Comparison of ENCODE assay signal across 20 cellular contexts in genomic region chr15:85838655-85839054, GRCh38. TPM values are rescaled to one million over a fixed set of nuclear protein-coding genes. Genes with fewer than 3 reads are reported as not detected.
A peak's percentile ranks its signal among the peaks of the same experiment; 100 is the strongest.
DNase-seq lines count a peak whose midpoint lies in the region; ATAC-seq and TF ChIP-seq lines count a peak whose summit lies in the region.
"Had no signal": no experiment of that assay in that cellular context is flagged by ENCODE, and none has a peak within 500 bp of the region (broad histone marks: within the 10 kb centered on the region; RNA-seq: fewer than 3 reads in every experiment).

No MANE protein-coding gene starts in this region.

- no peaks in the 10 kb centered on the region for H3K79me2 ChIP-seq in hepatocyte

- H2AFZ ChIP-seq in hepatocyte, result no peak overlapping the region
- H2AFZ ChIP-seq: GM23248 had no signal

- H3K4me2 ChIP-seq in hepatocyte, result no peak overlapping the region
- H3K4me2 ChIP-seq: BLaER1 had no signal

- H3K4me1 ChIP-seq in Peyer's patch, result peaks cover 0 to 27% (median 4%) of the 10 kb centered on the region in 4 donors
- peaks cover 11% of the 10 kb centered on the region for H3K4me1 ChIP-seq in hepatocyte (ENCODE audit: insufficient read depth)
- peaks cover 42% of the 10 kb centered on the region for H3K4me1 ChIP-seq in mucosa of stomach (ENCODE audit: control insufficient read depth, insufficient read depth, low read length)

- peak overlapping the region; percentile 52 for H3K9ac ChIP-seq in mucosa of stomach (ENCODE audit: low read length)
- H3K9ac ChIP-seq: BLaER1, GM23248 had no signal

- no peaks in the 10 kb centered on the region for H3K9me2 ChIP-seq in hepatocyte (replicated peaks; ENCODE audit: insufficient read depth)

- no peak for TF ChIP-seq CTCF in Peyer's patch (IDR thresholded peaks at IDR 0.05)
- TF ChIP-seq CTCF in hepatocyte (IDR thresholded peaks at IDR 0.05; ENCODE audit: poor library complexity), result no peak
- no peak for TF ChIP-seq CTCF in GM20000 (IDR thresholded peaks at IDR 0.05; ENCODE audit: extremely low read depth, missing control alignments)

- peak in 1 of 2 donors; percentile 34 for TF ChIP-seq POLR2A in Peyer's patch (IDR thresholded peaks at IDR 0.05)

- H3K27ac ChIP-seq in Peyer's patch, result peak overlapping the region in 2 of 4 donors; percentile 79
- peak overlapping the region; percentile 38 for H3K27ac ChIP-seq in hepatocyte
- H3K27ac ChIP-seq: BLaER1, GM23248 had no signal

- no peaks in the 10 kb centered on the region for H4K20me1 ChIP-seq in hepatocyte (ENCODE audit: insufficient read depth, poor library complexity, severe bottlenecking)
- H4K20me1 ChIP-seq: BLaER1 had no signal

- WGBS in hepatocyte (ENCODE audit: low lambda C conversion rate, missing lambda C conversion rate), result 76% methylated on average over 8 of the region's 8 CpGs

- H3K9me3 ChIP-seq in Peyer's patch (no peaks in the 10 kb centered on the region), hepatocyte (ENCODE audit: low read depth) (no peaks in the 10 kb centered on the region), mucosa of stomach (ENCODE audit: control insufficient read depth, low read length) (no peaks in the 10 kb centered on the region)
- H3K9me3 ChIP-seq: BLaER1 had no signal

- no peak for ATAC-seq in SK-N-SH treated with all-trans-retinoic acid at 6 μM for 48 hours
- ATAC-seq: GM12878, HCT116, K562 had no signal

- peak in 2 of 3 donors; percentile 75 to 77 for DNase-seq in Peyer's patch
- no peak for DNase-seq in hepatocyte (ENCODE audit: low spot score)
- no peak for DNase-seq in GM20000 (ENCODE audit: low spot score)
- DNase-seq in T-helper 9 cell, result no peak
- DNase-seq in NOMO-1 treated with DMSO at 0.1 percent for 48 hours (lab: John Stamatoyannopoulos, UW; ENCODE audit: unreplicated experiment), result no peak
- DNase-seq: CD4-positive, alpha-beta memory T cell; EL; GM23248; NCI-H1105; NCI-H1694; NCI-H2081 treated with DMSO at 0.1 percent for 48 hours; NCI-H446 treated with DMSO at 0.1 percent for 48 hours; NK-92 treated with Interleukin-12 subunit alpha and Interleukin-12 subunit beta, amount 100 ng/mL, for 24 hours; Right ventricle myocardium superior had no signal

- H3K4me3 ChIP-seq in Peyer's patch (no peak overlapping the region), hepatocyte (no peak overlapping the region), mucosa of stomach (ENCODE audit: low read length) (no peak overlapping the region)
- H3K4me3 ChIP-seq: BLaER1, GM12878, GM23248, K562 had no signal

- H3K36me3 ChIP-seq in Peyer's patch (no peaks in the 10 kb centered on the region), hepatocyte (replicated peaks; ENCODE audit: insufficient read depth, low read depth) (no peaks in the 10 kb centered on the region), mucosa of stomach (ENCODE audit: control insufficient read depth, insufficient read depth, low read length) (no peaks in the 10 kb centered on the region)
- H3K36me3 ChIP-seq: BLaER1 had no signal

- H3K27me3 ChIP-seq in Peyer's patch, result no peaks in the 10 kb centered on the region
- H3K27me3 ChIP-seq in hepatocyte, result no peaks in the 10 kb centered on the region
- no peaks in the 10 kb centered on the region for H3K27me3 ChIP-seq in mucosa of stomach (ENCODE audit: control insufficient read depth, insufficient read depth, low read length)
- H3K27me3 ChIP-seq: BLaER1 had no signal

TF ChIP-seq in SK-N-SH treated with all-trans-retinoic acid at 6 μM for 48 hours, 23 proteins besides CTCF, POLR2A, EP300 and RAD21:
- TF ChIP-seq ZNF565 (CRISPR knock-in tag; conservative IDR thresholded peaks at IDR 0.05; ENCODE audit: low read depth) (no peak), ZFP3 (CRISPR knock-in tag; IDR thresholded peaks at IDR 0.05) (no peak), ZC3H10 (CRISPR knock-in tag; IDR thresholded peaks at IDR 0.05) (no peak), BACH2 (CRISPR knock-in tag; IDR thresholded peaks at IDR 0.05; ENCODE audit: borderline replicate concordance) (no peak), SNAI2 (CRISPR knock-in tag; IDR thresholded peaks at IDR 0.05) (no peak), POU6F1 (CRISPR knock-in tag; IDR thresholded peaks at IDR 0.05; ENCODE audit: borderline replicate concordance, low read depth) (no peak), OSR1 (CRISPR knock-in tag; IDR thresholded peaks at IDR 0.05) (no peak), CSDC2 (CRISPR knock-in tag; IDR thresholded peaks at IDR 0.05) (no peak), TOX (CRISPR knock-in tag; IDR thresholded peaks at IDR 0.05; ENCODE audit: borderline replicate concordance) (no peak), RARB (CRISPR knock-in tag; IDR thresholded peaks at IDR 0.05) (no peak)
- TF ChIP-seq, protein P1, sequence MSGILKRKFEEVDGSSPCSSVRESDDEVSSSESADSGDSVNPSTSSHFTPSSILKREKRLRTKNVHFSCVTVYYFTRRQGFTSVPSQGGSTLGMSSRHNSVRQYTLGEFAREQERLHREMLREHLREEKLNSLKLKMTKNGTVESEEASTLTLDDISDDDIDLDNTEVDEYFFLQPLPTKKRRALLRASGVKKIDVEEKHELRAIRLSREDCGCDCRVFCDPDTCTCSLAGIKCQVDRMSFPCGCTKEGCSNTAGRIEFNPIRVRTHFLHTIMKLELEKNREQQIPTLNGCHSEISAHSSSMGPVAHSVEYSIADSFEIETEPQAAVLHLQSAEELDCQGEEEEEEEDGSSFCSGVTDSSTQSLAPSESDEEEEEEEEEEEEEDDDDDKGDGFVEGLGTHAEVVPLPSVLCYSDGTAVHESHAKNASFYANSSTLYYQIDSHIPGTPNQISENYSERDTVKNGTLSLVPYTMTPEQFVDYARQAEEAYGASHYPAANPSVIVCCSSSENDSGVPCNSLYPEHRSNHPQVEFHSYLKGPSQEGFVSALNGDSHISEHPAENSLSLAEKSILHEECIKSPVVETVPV (CRISPR knock-in tag; IDR thresholded peaks at IDR 0.05), result no peak

RNA-seq across cellular contexts. Expression of gene KLHL25, which starts 43.9 kb away (rescaled TPM):
- total RNA-seq in Peyer's patch, result 10 to 100 TPM in 3 of 4 donors, 1 to 10 TPM in 1; 9.9 to 23.6 (median 17.2) TPM
- 5.9 and 10.0 TPM in 2 replicates for total RNA-seq in hepatocyte
- 3.7 and 3.9 TPM in 2 replicates for polyA plus RNA-seq in hepatocyte

Comparison
In these comparisons a context has a peak if more than half of its experiments do, and no peak if none do; other contexts are left out.
1. DNase-seq: peak in Peyer's patch (2 of 3); none in hepatocyte (single experiment), GM20000 (single experiment), T-helper 9 cell (single experiment) and NOMO-1 treated with DMSO at 0.1 percent for 48 hours (single experiment).